26 cellular contexts compared by ENCODE assay signal in genomic region chr4:2079006-2079405, GRCh38. TPM values are rescaled to one million over a fixed set of nuclear protein-coding genes. Genes with fewer than 3 reads are reported as not detected.
"Had no signal": no experiment of that assay in that cellular context is flagged by ENCODE, and none has a peak within 500 bp of the region (broad histone marks: within the 10 kb centered on the region; RNA-seq: fewer than 3 reads in every experiment).

No MANE protein-coding gene starts in this region.

- H3K9me3 Mint-ChIP-seq: mesothelial cell of epicardium; naive B cell; nephron progenitor cell; stimulated activated memory B cell treated with anti-CD40 and anti-IgM and Interleukin-4, amounts not matched to agents 10 μg/mL and 1 μg/mL and 100 μg/mL, for 72 hours; stimulated activated naive CD8-positive, alpha-beta T cell treated with anti-CD3 and anti-CD28 coated beads, Interleukin-15, amount 100 ng/mL, for 72 hours had no signal

- H3K27me3 Mint-ChIP-seq: activated naive CD8-positive, alpha-beta T cell; stimulated activated naive CD8-positive, alpha-beta T cell treated with anti-CD3 and anti-CD28 coated beads, Interleukin-15, amount 100 ng/mL, for 72 hours had no signal

- H3K9me3 ChIP-seq: colonic mucosa, gastroesophageal sphincter, tibial artery had no signal

- H3K4me1 ChIP-seq: colonic mucosa, gastroesophageal sphincter, parathyroid adenoma, tibial artery had no signal

- H3K9ac ChIP-seq: parathyroid adenoma had no signal

- H3K27me3 ChIP-seq: colonic mucosa, dorsolateral prefrontal cortex, gastroesophageal sphincter, hepatocyte, tibial artery had no signal

- H3K4me1 Mint-ChIP-seq: mesothelial cell of epicardium; naive B cell; stimulated activated memory B cell treated with anti-CD40 and anti-IgM and Interleukin-4, amounts not matched to agents 10 μg/mL and 1 μg/mL and 100 μg/mL, for 72 hours; stimulated activated naive CD8-positive, alpha-beta T cell treated with anti-CD3 and anti-CD28 coated beads, Interleukin-15, amount 100 ng/mL, for 72 hours had no signal

- H3K4me2 ChIP-seq: hepatocyte had no signal

- ATAC-seq: activated CD8-positive, alpha-beta T cell treated with anti-CD3 and anti-CD28 coated beads, Interleukin-2, amount 10 ng/mL, durations not matched to agents 7 days and 5 days; gastroesophageal sphincter; left colon; right cardiac atrium; stimulated activated memory B cell treated with anti-CD40 and anti-IgM and Interleukin-4, amounts not matched to agents 10 μg/mL and 1 μg/mL and 100 μg/mL, for 72 hours; stimulated activated naive CD8-positive, alpha-beta T cell treated with anti-CD3 and anti-CD28 coated beads, Interleukin-15, amount 100 ng/mL, for 72 hours had no signal

- H3K36me3 ChIP-seq: colonic mucosa, gastroesophageal sphincter, tibial artery had no signal

- H3K27ac ChIP-seq: colonic mucosa, gastroesophageal sphincter, hepatocyte, parathyroid adenoma, tibial artery had no signal

- H3K79me2 ChIP-seq: hepatocyte, parathyroid adenoma had no signal

- DNase-seq: activated CD8-positive, alpha-beta T cell treated with anti-CD3 and anti-CD28 coated beads, Interleukin-2, amount 10 ng/mL, durations not matched to agents 7 days and 5 days; activated gamma-delta T cell; anterior cingulate cortex; colonic mucosa; effector memory CD4-positive, alpha-beta T cell; mammary epithelial cell; naive B cell; nephron progenitor cell; right cardiac atrium; stimulated activated CD4-positive, alpha-beta T cell treated with anti-CD3 and anti-CD28 coated beads, Interleukin-12 subunit alpha, Interleukin-12 subunit beta, amount 100 ng/mL, for 4 hours; stimulated activated CD4-positive, alpha-beta T cell treated with anti-CD3 and anti-CD28 coated beads, Interleukin-4, amount 100 ng/mL, for 4 hours; stimulated activated CD8-positive, alpha-beta memory T cell treated with anti-CD3 and anti-CD28 coated beads, Interleukin-4, amount 100 ng/mL, for 48 hours; substantia nigra; T-helper 2 cell had no signal

- H2AFZ ChIP-seq: hepatocyte, parathyroid adenoma had no signal

- H3K4me3 Mint-ChIP-seq: activated CD8-positive, alpha-beta T cell treated with anti-CD3 and anti-CD28 coated beads, Interleukin-2, amount 10 ng/mL, durations not matched to agents 7 days and 5 days; activated naive CD8-positive, alpha-beta T cell; mesothelial cell of epicardium; naive B cell; nephron progenitor cell; stimulated activated memory B cell treated with anti-CD40 and anti-IgM and Interleukin-4, amounts not matched to agents 10 μg/mL and 1 μg/mL and 100 μg/mL, for 72 hours; stimulated activated naive CD8-positive, alpha-beta T cell treated with anti-CD3 and anti-CD28 coated beads, Interleukin-15, amount 100 ng/mL, for 72 hours had no signal

- H3K4me3 ChIP-seq: colonic mucosa, dorsolateral prefrontal cortex, gastroesophageal sphincter, hepatocyte, tibial artery had no signal

- H3K27ac Mint-ChIP-seq: activated CD8-positive, alpha-beta T cell treated with anti-CD3 and anti-CD28 coated beads, Interleukin-2, amount 10 ng/mL, durations not matched to agents 7 days and 5 days; activated naive CD8-positive, alpha-beta T cell; mesothelial cell of epicardium; naive B cell; nephron progenitor cell; stimulated activated memory B cell treated with anti-CD40 and anti-IgM and Interleukin-4, amounts not matched to agents 10 μg/mL and 1 μg/mL and 100 μg/mL, for 72 hours; stimulated activated naive CD8-positive, alpha-beta T cell treated with anti-CD3 and anti-CD28 coated beads, Interleukin-15, amount 100 ng/mL, for 72 hours had no signal

- FAIRE-seq: keratinocyte had no signal

- H3K36me3 Mint-ChIP-seq: activated naive CD8-positive, alpha-beta T cell; mesothelial cell of epicardium; naive B cell; stimulated activated memory B cell treated with anti-CD40 and anti-IgM and Interleukin-4, amounts not matched to agents 10 μg/mL and 1 μg/mL and 100 μg/mL, for 72 hours had no signal

RNA-seq across cellular contexts. Expression of gene NAT8L, which starts 19.9 kb away (rescaled TPM):
- total RNA-seq: bronchial epithelial cell had no signal
